Comparison of ENCODE assay signal across 20 cellular contexts in the genomic region with DNA sequence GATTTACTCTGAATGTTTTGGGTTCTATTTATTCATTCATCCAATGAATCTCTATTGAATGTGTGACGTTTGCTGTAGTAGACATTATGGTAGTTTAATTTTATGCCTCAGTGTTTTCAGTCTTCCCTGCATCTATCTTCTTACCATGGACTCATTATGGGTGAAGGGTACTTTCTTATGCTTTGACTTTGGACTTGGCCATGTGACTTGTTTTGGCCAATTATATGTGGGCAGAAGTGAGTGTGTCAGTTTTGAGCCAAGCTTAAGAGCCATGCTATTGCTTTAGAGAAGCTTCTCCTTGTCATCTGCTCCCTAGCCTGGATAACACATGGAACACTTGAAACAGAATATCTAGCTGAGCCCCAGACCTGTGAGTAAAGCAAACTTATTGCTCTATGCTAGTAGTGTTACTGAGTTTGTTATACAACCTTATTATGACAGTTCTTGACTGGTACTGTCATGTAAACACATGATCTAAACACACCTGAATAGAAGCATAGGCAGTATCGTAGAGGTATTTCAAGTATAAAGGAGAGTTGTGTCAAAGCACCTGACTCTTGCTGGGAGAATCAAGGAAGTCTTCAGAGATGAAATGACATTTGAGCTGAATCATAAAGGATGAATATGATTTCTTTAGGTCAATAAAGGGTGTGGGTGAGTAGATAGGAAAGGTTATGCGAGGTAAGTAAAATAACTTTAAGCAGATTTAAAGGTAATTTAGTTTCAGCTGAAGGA.
"Had no signal": no experiment of that assay in that cellular context is flagged by ENCODE, and none has a peak within 500 bp of the region (broad histone marks: within the 10 kb centered on the region; RNA-seq: fewer than 3 reads in every experiment).

No MANE protein-coding gene starts in this region.

- DNase-seq: cortex of kidney; dorsolateral prefrontal cortex; effector CD8-positive, alpha-beta T cell; erythroblast; foreskin melanocyte; heart left ventricle; hippocampal formation; mesendoderm; naive thymus-derived CD8-positive, alpha-beta T cell; posterior cingulate gyrus; spleen; stimulated activated CD4-positive, alpha-beta T cell treated with anti-CD3 and anti-CD28 coated beads, Interleukin-15, amount 100 ng/mL, for 24 hours; stimulated activated CD4-positive, alpha-beta T cell treated with anti-CD3 and anti-CD28 coated beads, Interleukin-1b, Interleukin-23, amount 100 ng/mL, for 48 hours; stimulated activated CD4-positive, alpha-beta T cell treated with anti-CD3 and anti-CD28 coated beads, Interleukin-4, amount 100 ng/mL, for 4 hours; stimulated activated naive CD4-positive, alpha-beta T cell; stomach; substantia nigra; trophoblast cell had no signal

- ATAC-seq: heart left ventricle; naive thymus-derived CD8-positive, alpha-beta T cell; sciatic nerve had no signal

- H3K27me3 ChIP-seq: dorsolateral prefrontal cortex, heart left ventricle, spleen, stomach had no signal

- H3K27ac ChIP-seq: dorsolateral prefrontal cortex, heart left ventricle, spleen, stomach, thoracic aorta had no signal

- H3K36me3 ChIP-seq: heart left ventricle, spleen, stomach, thoracic aorta had no signal

- H3K4me3 ChIP-seq: dorsolateral prefrontal cortex, heart left ventricle, spleen, stomach, thoracic aorta had no signal

- H3K4me1 ChIP-seq: heart left ventricle, spleen had no signal
